14 cellular contexts compared by ENCODE assay signal in genomic region chr10:79159785-79160184, GRCh38.
DNase-seq lines count a peak whose midpoint lies in the region; TF ChIP-seq lines count a peak whose summit lies in the region.
"Had no signal": no experiment of that assay in that cellular context is flagged by ENCODE, and none has a peak within 500 bp of the region (broad histone marks: within the 10 kb centered on the region; RNA-seq: fewer than 3 reads in every experiment).

No MANE protein-coding gene starts in this region.

- H3K4me3 Mint-ChIP-seq in MCF 10A (ENCODE audit: unreplicated experiment): no peak overlapping the region

- H4K91ac ChIP-seq in neuronal stem cell (ENCODE audit: low read depth, low read length, poor library complexity): no peak overlapping the region

- TF ChIP-seq CTCF in MCF 10A (IDR thresholded peaks at IDR 0.05; ENCODE audit: unreplicated experiment): no peak
- no peak for TF ChIP-seq CTCF in mammary epithelial cell (conservative IDR thresholded peaks at IDR 0.05 in 1 of 2, IDR thresholded peaks at IDR 0.05 in 1 of 2; ENCODE audit: extremely low read depth in 1 of 2, insufficient read depth in 1 of 2, low read depth in 1 of 2, low read length in 2 of 2)
- TF ChIP-seq CTCF in fibroblast of villous mesenchyme (IDR thresholded peaks at IDR 0.05; ENCODE audit: insufficient read depth, low read depth, low read length): no peak

- H3K36me3 Mint-ChIP-seq in MCF 10A (ENCODE audit: insufficient read depth, unreplicated experiment): no peaks in the 10 kb centered on the region

- no peaks in the 10 kb centered on the region for H3K36me3 ChIP-seq in mammary epithelial cell (ENCODE audit: insufficient read depth, low read length)
- H3K36me3 ChIP-seq in neuronal stem cell (replicated peaks in 1 of 2; ENCODE audit: control insufficient read depth in 2 of 2, insufficient read depth in 2 of 2, low read length in 2 of 2): peaks cover 0 to 38% of the 10 kb centered on the region in 2 donors

- H3K9ac ChIP-seq in mammary epithelial cell (ENCODE audit: insufficient read depth, low read length): no peak overlapping the region
- no peak overlapping the region for H3K9ac ChIP-seq in neuronal stem cell (ENCODE audit: low read depth, low read length, poor library complexity)
- H3K9ac ChIP-seq: parathyroid adenoma had no signal

- peak overlapping the region; percentile 82 for H3K18ac ChIP-seq in neuronal stem cell (ENCODE audit: low read length)

- 47% methylated on average over 15 of the region's 15 CpGs for WGBS in mammary epithelial cell (ENCODE audit: low coverage, missing lambda C conversion rate)
- WGBS in neuronal stem cell (ENCODE audit: extremely low coverage in 2 of 2, insufficient read length in 2 of 2, insufficient replicate concordance in 1 of 2), 2 donors: no CpG with 5 or more reads among the region's 15 CpGs

- H2BK120ac ChIP-seq in neuronal stem cell (ENCODE audit: low read depth, low read length): no peak overlapping the region

- H2AK5ac ChIP-seq in neuronal stem cell (ENCODE audit: low read depth, low read length): peak overlapping the region; percentile 98

- no peak overlapping the region for H4K8ac ChIP-seq in neuronal stem cell (ENCODE audit: low read depth, low read length)

- peak overlapping the region; percentile 4 for H2BK15ac ChIP-seq in neuronal stem cell (ENCODE audit: low read length)

- no peak overlapping the region for H2BK12ac ChIP-seq in neuronal stem cell (ENCODE audit: low read length)

- BruUV-seq in MCF 10A (replicated peaks; lab: Mats Ljungman, UMichigan) (no TSS peak), mammary epithelial cell (replicated peaks; lab: Mats Ljungman, UMichigan) (no TSS peak)

- dilution Hi-C loops in mammary epithelial cell (cut with HindIII; ENCODE audit: low sequenced_read_pairs): no loop called here

- H3K4me3 ChIP-seq in mammary epithelial cell (replicated peaks in 1 of 3; ENCODE audit: insufficient read depth in 1 of 3, low read depth in 2 of 3, low read length in 3 of 3) (no peak overlapping the region), fibroblast of villous mesenchyme (ENCODE audit: low read depth, low read length) (no peak overlapping the region), neuronal stem cell (ENCODE audit: low read length in 2 of 2) (no peak overlapping the region)
- H3K4me3 ChIP-seq: GM12878 had no signal

- H3K27ac ChIP-seq in mammary epithelial cell (ENCODE audit: insufficient read depth, low read depth, low read length): no peak overlapping the region
- H3K27ac ChIP-seq in neuronal stem cell (replicated peaks; ENCODE audit: low read length): no peak overlapping the region
- H3K27ac ChIP-seq: 22Rv1, HL-60, parathyroid adenoma had no signal

- H3K4me1 ChIP-seq in mammary epithelial cell (ENCODE audit: insufficient read depth, low read length) (peaks cover 43% of the 10 kb centered on the region), neuronal stem cell (ENCODE audit: control insufficient read depth in 2 of 2, insufficient read depth in 1 of 2, low read depth in 1 of 2, low read length in 2 of 2) (peaks cover 37 to 45% of the 10 kb centered on the region in 2 donors)

- no peak overlapping the region for H3K4me2 ChIP-seq in mammary epithelial cell (ENCODE audit: insufficient read depth, low read depth, low read length)
- H3K4me2 ChIP-seq in neuronal stem cell (ENCODE audit: insufficient read depth, low read length, poor library complexity, severe bottlenecking): no peak overlapping the region

- H3K9me3 ChIP-seq in mammary epithelial cell (replicated peaks; ENCODE audit: insufficient read depth, low read length): no peaks in the 10 kb centered on the region
- no peaks in the 10 kb centered on the region for H3K9me3 ChIP-seq in neuronal stem cell (replicated peaks in 1 of 2; ENCODE audit: control insufficient read depth in 2 of 2, insufficient read depth in 1 of 2, low read depth in 1 of 2, low read length in 2 of 2)

- H3K27me3 ChIP-seq in mammary epithelial cell (ENCODE audit: insufficient read depth, low read length): no peaks in the 10 kb centered on the region
- H3K27me3 ChIP-seq in neuronal stem cell (ENCODE audit: control insufficient read depth in 3 of 3, insufficient read depth in 3 of 3, low read depth in 1 of 3, low read length in 3 of 3): no peaks in the 10 kb centered on the region

- POLR2A ChIA-PET in MCF 10A (lab: Yijun Ruan, JAX): interaction anchor here (0.6 kb wide), 1 partner anchor 76 kb away, joined by 3 read pairs; no protein-coding TSS in a partner anchor

- H3K79me1 ChIP-seq in neuronal stem cell (ENCODE audit: low read depth, low read length): peaks cover 17% of the 10 kb centered on the region

- H3K4ac ChIP-seq in neuronal stem cell (ENCODE audit: low read length): no peak overlapping the region

- intact Hi-C loops in MCF 10A (cut with micrococcal nuclease) (no loop called here), mammary epithelial cell (cut with micrococcal nuclease) (no loop called here)

- H3K4me1 Mint-ChIP-seq in MCF 10A (ENCODE audit: insufficient read depth, unreplicated experiment): peaks cover 42% of the 10 kb centered on the region

- H3K9me3 Mint-ChIP-seq in MCF 10A (ENCODE audit: unreplicated experiment): no peaks in the 10 kb centered on the region

- H2AFZ ChIP-seq in mammary epithelial cell (ENCODE audit: low read depth, low read length) (no peak overlapping the region), neuronal stem cell (ENCODE audit: low read length) (no peak overlapping the region)
- H2AFZ ChIP-seq: parathyroid adenoma had no signal

- H3K23ac ChIP-seq in neuronal stem cell (ENCODE audit: low read depth, low read length, poor library complexity): no peak overlapping the region

- peaks cover 25% of the 10 kb centered on the region for H3K79me2 ChIP-seq in mammary epithelial cell (ENCODE audit: insufficient read depth, low read length)

- H4K20me1 ChIP-seq in mammary epithelial cell (ENCODE audit: insufficient read depth, low read length): no peaks in the 10 kb centered on the region

- in situ Hi-C loops in mammary epithelial cell (cut with MboI; ENCODE audit: low sequenced_read_pairs in 2 of 2): no loop called here

- no peak overlapping the region for H3K14ac ChIP-seq in neuronal stem cell (ENCODE audit: low read length)

- CTCF ChIA-PET in MCF 10A (lab: Yijun Ruan, JAX): no interaction called here
- CTCF ChIA-PET in mammary epithelial cell (lab: Charles Lee; ENCODE audit: low non-redundant PET): no interaction called here

- peak overlapping the region; percentile 61 for H3K27ac Mint-ChIP-seq in MCF 10A (ENCODE audit: low read depth, unreplicated experiment)

- no peaks in the 10 kb centered on the region for H3K27me3 Mint-ChIP-seq in MCF 10A (ENCODE audit: insufficient read depth, unreplicated experiment)

- H2BK5ac ChIP-seq in neuronal stem cell (ENCODE audit: low read length): peak overlapping the region; percentile 68

- DNase-seq in MCF 10A (ENCODE audit: unreplicated experiment) (no peak), mammary epithelial cell (no peak), fibroblast of villous mesenchyme (ENCODE audit: low read depth) (peak; percentile 82), neuronal stem cell (ENCODE audit: low spot score) (no peak), NCI-H1417 (lab: John Stamatoyannopoulos, UW) (no peak), NCI-H2107 treated with DMSO at 0.1 percent for 48 hours (lab: John Stamatoyannopoulos, UW; ENCODE audit: unreplicated experiment) (no peak), DMS 273 (lab: John Stamatoyannopoulos, UW; ENCODE audit: unreplicated experiment) (no peak)
- no peak for DNase-seq in activated naive CD4-positive, alpha-beta T cell treated with anti-CD3 and anti-CD28 coated beads, Interleukin-2, amount 50 U/mL, for 16 hours
- DNase-seq: activated gamma-delta T cell, foreskin melanocyte had no signal
